In genomic region chrY:3045048-3045447, GRCh38 we compare ENCODE assay signal across 28 cellular contexts.
"Had no signal": no experiment of that assay in that cellular context is flagged by ENCODE, and none has a peak within 500 bp of the region (broad histone marks: within the 10 kb centered on the region; RNA-seq: fewer than 3 reads in every experiment).

No MANE protein-coding gene starts in this region.

- H3K9me3 ChIP-seq: mucosa of descending colon, pancreas, prostate gland, suprapubic skin, thoracic aorta, tibial artery, upper lobe of right lung had no signal

- H3K4me3 Mint-ChIP-seq: naive thymus-derived CD4-positive, alpha-beta T cell; natural killer cell treated with Interleukin-12 subunit alpha and Interleukin-12 subunit beta and Interleukin-15 and Interleukin-18, amount 100 ng/mL, for 72 hours; stimulated activated effector memory CD8-positive, alpha-beta T cell treated with anti-CD3 and anti-CD28 coated beads, Interleukin-12 subunit alpha, Interleukin-12 subunit beta, amount 100 ng/mL, for 72 hours; stimulated activated naive CD8-positive, alpha-beta T cell treated with anti-CD3 and anti-CD28 coated beads, Interleukin-15, Interleukin-2, amounts not matched to agents 100 ng/mL and 50 ng/mL, for 24 hours had no signal

- H3K4me1 ChIP-seq: left ventricle myocardium inferior, pancreas, prostate gland, suprapubic skin, tibial artery, upper lobe of right lung had no signal

- H3K36me3 Mint-ChIP-seq: natural killer cell treated with Interleukin-12 subunit alpha and Interleukin-12 subunit beta and Interleukin-15 and Interleukin-18, amount 100 ng/mL, for 72 hours; stimulated activated effector memory CD8-positive, alpha-beta T cell treated with anti-CD3 and anti-CD28 coated beads, Interleukin-12 subunit alpha, Interleukin-12 subunit beta, amount 100 ng/mL, for 72 hours had no signal

- H3K27me3 ChIP-seq: pancreas, suprapubic skin, tibial artery, upper lobe of right lung had no signal

- H3K9me3 Mint-ChIP-seq: natural killer cell treated with Interleukin-12 subunit alpha and Interleukin-12 subunit beta and Interleukin-15 and Interleukin-18, amount 100 ng/mL, for 72 hours; stimulated activated effector memory CD8-positive, alpha-beta T cell treated with anti-CD3 and anti-CD28 coated beads, Interleukin-12 subunit alpha, Interleukin-12 subunit beta, amount 100 ng/mL, for 72 hours; stimulated activated naive CD8-positive, alpha-beta T cell treated with anti-CD3 and anti-CD28 coated beads, Interleukin-15, Interleukin-2, amounts not matched to agents 100 ng/mL and 50 ng/mL, for 24 hours had no signal

- FAIRE-seq: pancreas, urothelium cell line had no signal

- H3K4me3 ChIP-seq: left ventricle myocardium inferior, lung, mucosa of descending colon, pancreas, prostate gland, skin epidermis, suprapubic skin, thoracic aorta, tibial artery, upper lobe of right lung had no signal

- H3K36me3 ChIP-seq: left ventricle myocardium inferior, pancreas, prostate gland, suprapubic skin, thoracic aorta, tibial artery, upper lobe of right lung had no signal

- DNase-seq: islet precursor cell; left ventricle myocardium inferior; midbrain; mucosa of descending colon; naive thymus-derived CD4-positive, alpha-beta T cell; nucleus accumbens; pancreas; posterior cingulate gyrus; retina; right cardiac atrium; stimulated activated CD4-positive, alpha-beta T cell treated with anti-CD3 and anti-CD28 coated beads, Interleukin-12 subunit alpha, Interleukin-12 subunit beta, amount 100 ng/mL, for 4 hours; stimulated activated CD4-positive, alpha-beta T cell treated with anti-CD3 and anti-CD28 coated beads, Interleukin-15, amount 100 ng/mL, for 24 hours; stimulated activated CD4-positive, alpha-beta T cell treated with anti-CD3 and anti-CD28 coated beads, Interleukin-2, amount 100 ng/mL, for 24 hours; stimulated activated CD4-positive, alpha-beta T cell treated with anti-CD3 and anti-CD28 coated beads, Interleukin-4, amount 100 ng/mL, for 1 hour; stimulated activated naive CD4-positive, alpha-beta T cell; tibial artery; trophoblast cell; upper lobe of right lung had no signal

- H3K27me3 Mint-ChIP-seq: naive thymus-derived CD4-positive, alpha-beta T cell; natural killer cell treated with Interleukin-12 subunit alpha and Interleukin-12 subunit beta and Interleukin-15 and Interleukin-18, amount 100 ng/mL, for 72 hours; stimulated activated naive CD8-positive, alpha-beta T cell treated with anti-CD3 and anti-CD28 coated beads, Interleukin-15, Interleukin-2, amounts not matched to agents 100 ng/mL and 50 ng/mL, for 24 hours had no signal

- H3K27ac Mint-ChIP-seq: naive thymus-derived CD4-positive, alpha-beta T cell; natural killer cell treated with Interleukin-12 subunit alpha and Interleukin-12 subunit beta and Interleukin-15 and Interleukin-18, amount 100 ng/mL, for 72 hours; stimulated activated effector memory CD8-positive, alpha-beta T cell treated with anti-CD3 and anti-CD28 coated beads, Interleukin-12 subunit alpha, Interleukin-12 subunit beta, amount 100 ng/mL, for 72 hours; stimulated activated naive CD8-positive, alpha-beta T cell treated with anti-CD3 and anti-CD28 coated beads, Interleukin-15, Interleukin-2, amounts not matched to agents 100 ng/mL and 50 ng/mL, for 24 hours had no signal

- H3K27ac ChIP-seq: left ventricle myocardium inferior, pancreas, prostate gland, skin epidermis, suprapubic skin, thoracic aorta, tibial artery, upper lobe of right lung had no signal

- ATAC-seq: mucosa of descending colon; naive thymus-derived CD4-positive, alpha-beta T cell; natural killer cell treated with Interleukin-12 subunit alpha and Interleukin-12 subunit beta and Interleukin-15 and Interleukin-18, amount 100 ng/mL, for 72 hours; pancreas; right cardiac atrium; sciatic nerve; stimulated activated effector memory CD8-positive, alpha-beta T cell treated with anti-CD3 and anti-CD28 coated beads, Interleukin-12 subunit alpha, Interleukin-12 subunit beta, amount 100 ng/mL, for 72 hours; upper lobe of right lung had no signal
